Comparison of ENCODE assay signal across 15 cellular contexts in genomic region chr12:21499765-21500164, GRCh38. TPM values are rescaled to one million over a fixed set of nuclear protein-coding genes. Genes with fewer than 3 reads are reported as not detected.
DNase-seq lines count a peak whose midpoint lies in the region; ATAC-seq and TF ChIP-seq lines count a peak whose summit lies in the region.
"Had no signal": no experiment of that assay in that cellular context is flagged by ENCODE, and none has a peak within 500 bp of the region (broad histone marks: within the 10 kb centered on the region; RNA-seq: fewer than 3 reads in every experiment).

No MANE protein-coding gene starts in this region.

- H3K9me3 Mint-ChIP-seq in mesothelial cell of epicardium, result no peaks in the 10 kb centered on the region
- H3K9me3 Mint-ChIP-seq: CD8-positive, alpha-beta memory T cell; stimulated activated naive CD8-positive, alpha-beta T cell treated with anti-CD3 and anti-CD28 coated beads, Interleukin-15, amount 100 ng/mL, for 72 hours; T-cell had no signal

- POLR2A ChIA-PET in AG04450 (lab: Yijun Ruan, JAX), result no interaction called here

- H3K4me1 Mint-ChIP-seq in T-helper 17 cell, result peaks cover 23% of the 10 kb centered on the region
- peaks cover 20% of the 10 kb centered on the region for H3K4me1 Mint-ChIP-seq in mesothelial cell of epicardium

- 24 to 25% methylated on average over 2 of the region's 2 CpGs for WGBS in GM23248 (ENCODE audit: low coverage in 1 of 2, low lambda C conversion rate in 2 of 2, missing lambda C conversion rate in 2 of 2), 2 experiments
- 79% methylated on average over 2 of the region's 2 CpGs for WGBS in hepatocyte (ENCODE audit: low lambda C conversion rate, missing lambda C conversion rate)

- CTCF ChIA-PET in AG04450 (lab: Charles Lee), result interaction anchor here (0.5 to 1.3 kb wide), 2 partner anchors 10 to 405 kb away, joined by 4 to 8 read pairs; no protein-coding TSS in a partner anchor

- H3K4me3 Mint-ChIP-seq in T-helper 17 cell (peak overlapping the region; percentile 31), mesothelial cell of epicardium (no peak overlapping the region)

- no peak overlapping the region for H2AFZ ChIP-seq in GM23248
- H2AFZ ChIP-seq in hepatocyte, result no peak overlapping the region

- H4K20me1 ChIP-seq in GM23248 (ENCODE audit: insufficient read depth), result no peaks in the 10 kb centered on the region
- peaks cover 5% of the 10 kb centered on the region for H4K20me1 ChIP-seq in hepatocyte (ENCODE audit: insufficient read depth, poor library complexity, severe bottlenecking)

- peaks cover 35% of the 10 kb centered on the region for H3K4me1 ChIP-seq in GM23248 (ENCODE audit: insufficient read depth)
- peaks cover 15% of the 10 kb centered on the region for H3K4me1 ChIP-seq in hepatocyte (ENCODE audit: insufficient read depth)

- H3K4me3 ChIP-seq in AG04450 (ENCODE audit: low read depth, low read length) (peak overlapping the region; percentile 80), GM23248 (peak overlapping the region; percentile 98), hepatocyte (no peak overlapping the region)

- peaks cover 27% of the 10 kb centered on the region; the same call in 1 of the 2 replicates for H3K36me3 ChIP-seq in GM23248 (ENCODE audit: low read depth)
- no peaks in the 10 kb centered on the region for H3K36me3 ChIP-seq in hepatocyte (replicated peaks; ENCODE audit: insufficient read depth, low read depth)

- in situ Hi-C loops in GM23248 (cut with MboI), result no loop called here

- peaks cover 3% of the 10 kb centered on the region for H3K36me3 Mint-ChIP-seq in T-helper 17 cell (ENCODE audit: low read depth)
- peaks cover 13% of the 10 kb centered on the region for H3K36me3 Mint-ChIP-seq in mesothelial cell of epicardium

- TF ChIP-seq CTCF in AG04450 (IDR thresholded peaks at IDR 0.05; ENCODE audit: low read depth, low read length) (no peak), hepatocyte (IDR thresholded peaks at IDR 0.05; ENCODE audit: poor library complexity) (no peak), mesothelial cell of epicardium (IDR thresholded peaks at IDR 0.05; ENCODE audit: unreplicated experiment) (no peak)

- no peak for DNase-seq in AG04450 (ENCODE audit: low read depth, low spot score)
- DNase-seq in GM23248, result no peak
- no peak for DNase-seq in T-helper 17 cell
- no peak for DNase-seq in hepatocyte (ENCODE audit: low spot score)
- DNase-seq in mesothelial cell of epicardium (ENCODE audit: low spot score in 2 of 2, unreplicated experiment in 2 of 2), result no peak
- no peak for DNase-seq in DMS 273 treated with DMSO at 0.1 percent for 48 hours (lab: John Stamatoyannopoulos, UW)
- DNase-seq: activated naive CD4-positive, alpha-beta T cell treated with Interleukin-2 at 50 U/mL for 16 hours; CD8-positive, alpha-beta memory T cell; cerebellar nuclear complex; NCI-H187 treated with DMSO at 0.1 percent for 48 hours; NK-92 treated with Interleukin-12 subunit alpha and Interleukin-12 subunit beta, amount 100 ng/mL, for 24 hours; stimulated activated naive CD8-positive, alpha-beta T cell treated with anti-CD3 and anti-CD28 coated beads, Interleukin-15, amount 100 ng/mL, for 72 hours; T-cell had no signal

- no peak for ATAC-seq in T-helper 17 cell
- ATAC-seq in GM19455 (IDR thresholded peaks at IDR 0.05; ENCODE audit: unreplicated experiment), result no peak
- no peak for ATAC-seq in HG03135 (IDR thresholded peaks at IDR 0.05; ENCODE audit: unreplicated experiment)
- ATAC-seq: stimulated activated naive CD8-positive, alpha-beta T cell treated with anti-CD3 and anti-CD28 coated beads, Interleukin-15, amount 100 ng/mL, for 72 hours; T-cell had no signal

- peaks cover 10% of the 10 kb centered on the region for H3F3A ChIP-seq in GM23248 (ENCODE audit: insufficient read depth)

- H3K79me2 ChIP-seq in GM23248 (ENCODE audit: insufficient read depth), result peaks cover 91% of the 10 kb centered on the region
- H3K79me2 ChIP-seq in hepatocyte, result peaks cover 46% of the 10 kb centered on the region

- H3K27ac Mint-ChIP-seq in T-helper 17 cell (no peak overlapping the region), mesothelial cell of epicardium (no peak overlapping the region)
- H3K27ac Mint-ChIP-seq: stimulated activated naive CD8-positive, alpha-beta T cell treated with anti-CD3 and anti-CD28 coated beads, Interleukin-15, amount 100 ng/mL, for 72 hours had no signal

- H3K27me3 Mint-ChIP-seq in T-helper 17 cell, result no peaks in the 10 kb centered on the region
- no peaks in the 10 kb centered on the region for H3K27me3 Mint-ChIP-seq in mesothelial cell of epicardium (ENCODE audit: low read depth)
- H3K27me3 Mint-ChIP-seq: CD8-positive, alpha-beta memory T cell; stimulated activated naive CD8-positive, alpha-beta T cell treated with anti-CD3 and anti-CD28 coated beads, Interleukin-15, amount 100 ng/mL, for 72 hours; T-cell had no signal

- H3K9ac ChIP-seq in GM23248, result peak overlapping the region; percentile 100; the same call in 1 of the 2 replicates

- H3K4me2 ChIP-seq in GM23248 (ENCODE audit: unreplicated experiment) (peak overlapping the region; percentile 99), hepatocyte (peak overlapping the region; percentile 85)

- H3K9me2 ChIP-seq in GM23248 (ENCODE audit: insufficient read depth), result no peaks in the 10 kb centered on the region
- H3K9me2 ChIP-seq in hepatocyte (replicated peaks; ENCODE audit: insufficient read depth), result no peaks in the 10 kb centered on the region

- H3K27me3 ChIP-seq in AG04450 (ENCODE audit: control insufficient read depth, insufficient read depth, low read length), result no peaks in the 10 kb centered on the region
- no peaks in the 10 kb centered on the region for H3K27me3 ChIP-seq in GM23248 (replicated peaks; ENCODE audit: insufficient read depth)
- no peaks in the 10 kb centered on the region for H3K27me3 ChIP-seq in hepatocyte

- H3K27ac ChIP-seq in AG04450 (ENCODE audit: low read depth, low read length), result no peak overlapping the region
- H3K27ac ChIP-seq in GM23248, result no peak overlapping the region
- H3K27ac ChIP-seq in hepatocyte, result no peak overlapping the region

- no peaks in the 10 kb centered on the region; the same call in 1 of the 2 replicates for H3K9me3 ChIP-seq in AG04450 (ENCODE audit: control insufficient read depth, insufficient read depth, low read length)
- H3K9me3 ChIP-seq in GM23248 (ENCODE audit: low read depth), result no peaks in the 10 kb centered on the region
- no peaks in the 10 kb centered on the region for H3K9me3 ChIP-seq in T-helper 17 cell (ENCODE audit: control insufficient read depth, low read length, poor library complexity, severe bottlenecking)
- H3K9me3 ChIP-seq in hepatocyte (ENCODE audit: low read depth), result no peaks in the 10 kb centered on the region

RNA-seq across cellular contexts. Expression of gene RECQL, which starts 1.7 kb away (rescaled TPM):
- 28.0 and 42.8 TPM in 2 replicates for polyA plus RNA-seq in AG04450 (2011; rRNA removed)
- polyA minus RNA-seq in AG04450 (2011; rRNA and poly(A)+ RNA removed), result 21.6 and 33.4 TPM in 2 replicates
- total RNA-seq in GM23248 (2014; rRNA removed; shearing (Covaris generic)), result 102 and 117 TPM in 2 replicates
- 71.7 and 80.3 TPM in 2 replicates for polyA plus RNA-seq in GM23248 (2016; fragmentation: Nextera tagmentation; extraction: Ambion mirVana)
- 10 to 100 TPM; 23.8 to 28.0 TPM for total RNA-seq in T-helper 17 cell
- total RNA-seq in hepatocyte, result 40.6 and 43.7 TPM in 2 replicates
- polyA plus RNA-seq in hepatocyte, result 15.5 and 18.0 TPM in 2 replicates
- 15.7 to 17.8 TPM (median 17.4 TPM) in 3 replicates for total RNA-seq in mesothelial cell of epicardium

RNA-seq across cellular contexts. Expression of gene GOLT1B, which starts 1.8 kb away (rescaled TPM):
- polyA plus RNA-seq in AG04450 (2011; rRNA removed) (64.8 and 78.0 TPM in 2 replicates), GM23248 (2016; fragmentation: Nextera tagmentation; extraction: Ambion mirVana) (105 and 108 TPM in 2 replicates), hepatocyte (37.6 and 41.2 TPM in 2 replicates)
- polyA minus RNA-seq in AG04450 (2011; rRNA and poly(A)+ RNA removed), result 27.8 and 49.6 TPM in 2 replicates
- 73.0 and 73.3 TPM in 2 replicates for total RNA-seq in GM23248 (2014; rRNA removed; shearing (Covaris generic))
- total RNA-seq in T-helper 17 cell (10 to 100 TPM; 31.2 to 38.3 TPM), hepatocyte (55.0 and 60.8 TPM in 2 replicates), mesothelial cell of epicardium (29.2 to 30.7 TPM (median 29.6 TPM) in 3 replicates)

RNA-seq across cellular contexts. Expression of gene SPX, which starts 26.3 kb away (rescaled TPM):
- 0.12 and 0.14 TPM in 2 replicates for polyA plus RNA-seq in AG04450 (2011; rRNA removed)
- polyA minus RNA-seq in AG04450 (2011; rRNA and poly(A)+ RNA removed), result not detected in 2 replicates
- total RNA-seq in GM23248 (2014; rRNA removed; shearing (Covaris generic)), result 0.63 and 1.2 TPM in 2 replicates
- polyA plus RNA-seq in GM23248 (2016; fragmentation: Nextera tagmentation; extraction: Ambion mirVana), result 0.24 and 0.37 TPM in 2 replicates
- total RNA-seq in T-helper 17 cell, result 1 to 10 TPM in 1 of 2 donors, not detected in 1; 5.6 TPM
- total RNA-seq in hepatocyte, result 0.63 and 1.3 TPM in 2 replicates
- polyA plus RNA-seq in hepatocyte, result 0.39 and 0.97 TPM in 2 replicates
- not detected in 3 replicates for total RNA-seq in mesothelial cell of epicardium
- polyA plus RNA-seq: CD8-positive, alpha-beta memory T cell had no signal
